In genomic region chr18:22191986-22192385, GRCh38 we compare ENCODE assay signal across 26 cellular contexts. TPM values are rescaled to one million over a fixed set of nuclear protein-coding genes. Genes with fewer than 3 reads are reported as not detected.
DNase-seq lines count a peak whose midpoint lies in the region; FAIRE-seq and TF ChIP-seq lines count a peak whose summit lies in the region.
"Had no signal": no experiment of that assay in that cellular context is flagged by ENCODE, and none has a peak within 500 bp of the region (broad histone marks: within the 10 kb centered on the region; RNA-seq: fewer than 3 reads in every experiment).

No MANE protein-coding gene starts in this region.

- H3K27ac Mint-ChIP-seq in MCF 10A (ENCODE audit: low read depth, unreplicated experiment) = no peak overlapping the region
- H3K27ac Mint-ChIP-seq: activated naive CD4-positive, alpha-beta T cell treated with anti-CD3 and anti-CD28 coated beads, Interleukin-2, amount 50 U/mL, for 72 hours; CD8-positive, alpha-beta memory T cell; natural killer cell; T-helper 2 cell treated with Interferon-gamma antibody and Interleukin-4, amounts not matched to agents 5 μg/mL and 100 μg/mL, for 36 hours; WTC11 had no signal

- H3K4me3 Mint-ChIP-seq in MCF 10A (ENCODE audit: unreplicated experiment) = no peak overlapping the region
- H3K4me3 Mint-ChIP-seq: CD8-positive, alpha-beta memory T cell; natural killer cell; T-helper 2 cell treated with Interferon-gamma antibody and Interleukin-4, amounts not matched to agents 5 μg/mL and 100 μg/mL, for 36 hours; WTC11 had no signal

- H3K9me3 ChIP-seq in colonic mucosa (no peaks in the 10 kb centered on the region), small intestine (ENCODE audit: control insufficient read depth, low read depth) (no peaks in the 10 kb centered on the region), Karpas-422 (ENCODE audit: low read length) (no peaks in the 10 kb centered on the region)
- H3K9me3 ChIP-seq: Peyer's patch had no signal

- no peak for TF ChIP-seq CTCF in colonic mucosa (IDR thresholded peaks at IDR 0.05)
- no peak for TF ChIP-seq CTCF in GM20000 (IDR thresholded peaks at IDR 0.05; ENCODE audit: extremely low read depth, missing control alignments)
- no peak for TF ChIP-seq CTCF in MCF 10A (IDR thresholded peaks at IDR 0.05; ENCODE audit: unreplicated experiment)

- POLR2A ChIA-PET in MCF 10A (lab: Yijun Ruan, JAX) = no interaction called here

- CTCF ChIA-PET in MCF 10A (lab: Yijun Ruan, JAX) = interaction anchor here (0.6 kb wide), 2 partner anchors 70 to 710 kb away, joined by 3 to 4 read pairs; no protein-coding TSS in a partner anchor

- H3K79me2 ChIP-seq in Karpas-422 (ENCODE audit: low read length) = no peaks in the 10 kb centered on the region

- no peak overlapping the region for H2AFZ ChIP-seq in Karpas-422 (ENCODE audit: low read length)

- no TSS peak for BruUV-seq in MCF 10A (replicated peaks; lab: Mats Ljungman, UMichigan)

- H3K4me3 ChIP-seq in colonic mucosa = no peak overlapping the region
- no peak overlapping the region for H3K4me3 ChIP-seq in small intestine (ENCODE audit: low read depth in 1 of 2, low read length in 2 of 2)
- no peak overlapping the region for H3K4me3 ChIP-seq in Karpas-422 (ENCODE audit: low read length)
- H3K4me3 ChIP-seq: dorsolateral prefrontal cortex, skin epidermis had no signal

- no peaks in the 10 kb centered on the region for H3K36me3 Mint-ChIP-seq in MCF 10A (ENCODE audit: insufficient read depth, unreplicated experiment)
- H3K36me3 Mint-ChIP-seq: natural killer cell, WTC11 had no signal

- no peaks in the 10 kb centered on the region for H3K9me2 ChIP-seq in Karpas-422 (replicated peaks; ENCODE audit: insufficient read depth, low read length)

- no peak for FAIRE-seq in small intestine (lab: Jason Lieb, UNC)
- FAIRE-seq: bronchial epithelial cell had no signal

- no peaks in the 10 kb centered on the region for H4K20me1 ChIP-seq in Karpas-422 (ENCODE audit: insufficient read depth, low read depth, low read length)

- H3K36me3 ChIP-seq in colonic mucosa = no peaks in the 10 kb centered on the region
- peaks cover 0 to 3% of the 10 kb centered on the region in 2 donors for H3K36me3 ChIP-seq in small intestine (ENCODE audit: control insufficient read depth in 2 of 2, insufficient read depth in 2 of 2, low read length in 2 of 2)
- H3K36me3 ChIP-seq in Karpas-422 (ENCODE audit: insufficient read depth, low read length) = no peaks in the 10 kb centered on the region
- H3K36me3 ChIP-seq: Peyer's patch had no signal

- H3K9ac ChIP-seq in colonic mucosa (ENCODE audit: low read depth in 2 of 2, low read length in 2 of 2) (peak overlapping the region in 1 of 2 donors; percentile 87), Karpas-422 (ENCODE audit: low read length) (no peak overlapping the region)

- H3K27ac ChIP-seq in colonic mucosa (peak overlapping the region; percentile 81), small intestine (ENCODE audit: low read depth in 1 of 2, low read length in 1 of 2) (peak overlapping the region; percentile 59 to 84), Karpas-422 (ENCODE audit: low read length) (no peak overlapping the region)
- H3K27ac ChIP-seq: dorsolateral prefrontal cortex, HL-60, skin epidermis had no signal

- WGBS in small intestine, 3 donors = 23 to 33% (median 30%) methylated on average over 5 of the region's 5 CpGs

- no peaks in the 10 kb centered on the region for H3K27me3 ChIP-seq in colonic mucosa
- H3K27me3 ChIP-seq in small intestine (ENCODE audit: control insufficient read depth in 2 of 2, insufficient read depth in 2 of 2, low read length in 2 of 2) = no peaks in the 10 kb centered on the region
- H3K27me3 ChIP-seq in Karpas-422 (ENCODE audit: low read length) = no peaks in the 10 kb centered on the region
- H3K27me3 ChIP-seq: Peyer's patch had no signal

- intact Hi-C loops in colonic mucosa (cut with DNase I) = no loop called here
- intact Hi-C loops in MCF 10A (cut with micrococcal nuclease) = no loop called here

- DNase-seq in NCI-H82 (lab: John Stamatoyannopoulos, UW) (peak; percentile 83), colonic mucosa (no peak), left kidney (ENCODE audit: low read depth, low spot score) (peak; percentile 72), small intestine (no peak), AG08395 (ENCODE audit: low spot score) (no peak), GM20000 (ENCODE audit: low spot score) (no peak), Karpas-422 (no peak), MCF 10A (ENCODE audit: unreplicated experiment) (no peak)
- DNase-seq: activated CD8-positive, alpha-beta memory T cell treated with anti-CD3 and anti-CD28 coated beads for 24 hours; CD8-positive, alpha-beta memory T cell; dorsolateral prefrontal cortex; glutamatergic neuron; MV-4-11; natural killer cell; NCI-H1694 treated with DMSO at 0.1 percent for 48 hours; NCI-H226; NK-92 treated with Interleukin-12 subunit alpha and Interleukin-12 subunit beta, amount 100 ng/mL, for 24 hours; Peyer's patch; posterior cingulate gyrus; stimulated activated CD4-positive, alpha-beta T cell treated with anti-CD3 and anti-CD28 coated beads, Interleukin-4, amount 100 ng/mL, for 4 hours had no signal

- no peaks in the 10 kb centered on the region for H3K27me3 Mint-ChIP-seq in MCF 10A (ENCODE audit: insufficient read depth, unreplicated experiment)

- no peak overlapping the region for H3K4me2 ChIP-seq in Karpas-422 (ENCODE audit: low read depth, low read length, poor library complexity, severe bottlenecking)

- H3K4me1 ChIP-seq in colonic mucosa (peaks cover 4% of the 10 kb centered on the region), small intestine (ENCODE audit: control insufficient read depth in 2 of 2, insufficient read depth in 1 of 2, low read depth in 1 of 2, low read length in 1 of 2) (peaks cover 4 to 6% of the 10 kb centered on the region in 2 donors), Karpas-422 (ENCODE audit: low read length) (peaks cover 10% of the 10 kb centered on the region)

- no peaks in the 10 kb centered on the region for H3K4me1 Mint-ChIP-seq in MCF 10A (ENCODE audit: insufficient read depth, unreplicated experiment)

- H3K9me3 Mint-ChIP-seq in MCF 10A (ENCODE audit: unreplicated experiment) = no peaks in the 10 kb centered on the region
- H3K9me3 Mint-ChIP-seq: activated naive CD4-positive, alpha-beta T cell treated with anti-CD3 and anti-CD28 coated beads, Interleukin-2, amount 50 U/mL, for 72 hours; CD8-positive, alpha-beta memory T cell; natural killer cell; T-helper 2 cell treated with Interferon-gamma antibody and Interleukin-4, amounts not matched to agents 5 μg/mL and 100 μg/mL, for 36 hours; WTC11 had no signal

RNA-seq across cellular contexts. Expression of gene GATA6, which starts 22.6 kb away (rescaled TPM):
- total RNA-seq in colonic mucosa = 10 to 100 TPM; 52.7 to 61.3 TPM
- 10 to 100 TPM; 25.9 to 36.9 (median 27.8) TPM for polyA plus RNA-seq in small intestine
- total RNA-seq in Karpas-422 (2014; rRNA removed; shearing (Covaris generic); ENCODE audit: low replicate concordance) = not detected in 2 replicates
- total RNA-seq in MCF 10A (2022) = 6.7 and 14.0 TPM in 2 replicates
- total RNA-seq: activated naive CD4-positive, alpha-beta T cell treated with anti-CD3 and anti-CD28 coated beads, Interleukin-2, amount 50 U/mL, for 72 hours had no signal

Comparison
In these comparisons a context has a peak if more than half of its experiments do, and no peak if none do; other contexts are left out.
1. DNase-seq: peak in NCI-H82 (single experiment) and left kidney (single experiment); none in colonic mucosa (single experiment), small intestine (single experiment), AG08395 (single experiment), GM20000 (single experiment), Karpas-422 (single experiment) and MCF 10A (single experiment).